Comparison of ENCODE assay signal across 16 cellular contexts in genomic region chr1:208258277-208258676, GRCh38. TPM values are rescaled to one million over a fixed set of nuclear protein-coding genes. Genes with fewer than 3 reads are reported as not detected.
DNase-seq lines count a peak whose midpoint lies in the region; ATAC-seq and TF ChIP-seq lines count a peak whose summit lies in the region.
"Had no signal": no experiment of that assay in that cellular context is flagged by ENCODE, and none has a peak within 500 bp of the region (broad histone marks: within the 10 kb centered on the region; RNA-seq: fewer than 3 reads in every experiment).

No MANE protein-coding gene starts in this region.

- H3K36me3 ChIP-seq in MM.1S (replicated peaks; ENCODE audit: insufficient read depth, low read length) (no peaks in the 10 kb centered on the region), endodermal cell (ENCODE audit: control insufficient read depth, insufficient read depth, low read length) (peaks cover 10% of the 10 kb centered on the region), mesendoderm (ENCODE audit: control insufficient read depth, insufficient read depth, low read length) (no peaks in the 10 kb centered on the region), trophoblast cell (ENCODE audit: control insufficient read depth in 1 of 2, insufficient read depth in 2 of 2, low read length in 2 of 2) (no peaks in the 10 kb centered on the region)
- H3K36me3 ChIP-seq: HAP-1 had no signal

- H4K5ac ChIP-seq in mesendoderm (ENCODE audit: low read length) = no peak overlapping the region

- no peak overlapping the region for H3K4me3 ChIP-seq in MM.1S (ENCODE audit: low read length)
- no peak overlapping the region for H3K4me3 ChIP-seq in endodermal cell (ENCODE audit: low read length)
- H3K4me3 ChIP-seq in mesendoderm (ENCODE audit: low read length) = no peak overlapping the region
- H3K4me3 ChIP-seq in trophoblast cell (ENCODE audit: low read depth, low read length) = no peak overlapping the region
- H3K4me3 ChIP-seq: HAP-1 had no signal

- H3K9me3 ChIP-seq in MM.1S (replicated peaks; ENCODE audit: insufficient read depth, low read length) (no peaks in the 10 kb centered on the region), endodermal cell (ENCODE audit: control insufficient read depth, low read length) (peaks cover 25% of the 10 kb centered on the region), trophoblast cell (ENCODE audit: insufficient read depth, low read depth, low read length) (no peaks in the 10 kb centered on the region)
- H3K9me3 ChIP-seq: HAP-1 had no signal

- H3K9me3 Mint-ChIP-seq in endodermal cell = peaks cover 26% of the 10 kb centered on the region

- H4K12ac ChIP-seq in trophoblast cell (ENCODE audit: low read depth, low read length) = no peak overlapping the region

- H3K18ac ChIP-seq in mesendoderm (ENCODE audit: low read length) (no peak overlapping the region), trophoblast cell (ENCODE audit: low read length) (no peak overlapping the region)

- no peak overlapping the region for H2AK5ac ChIP-seq in mesendoderm (ENCODE audit: low read length)
- no peak overlapping the region for H2AK5ac ChIP-seq in trophoblast cell (ENCODE audit: low read length)

- H3K4me3 Mint-ChIP-seq in endodermal cell = no peak overlapping the region
- H3K4me3 Mint-ChIP-seq: CD4-positive, alpha-beta memory T cell had no signal

- peaks cover 8% of the 10 kb centered on the region for H3K27me3 Mint-ChIP-seq in endodermal cell (ENCODE audit: insufficient read depth)

- H3K27me3 ChIP-seq in MM.1S (replicated peaks; ENCODE audit: insufficient read depth, low read length) = no peaks in the 10 kb centered on the region
- no peaks in the 10 kb centered on the region for H3K27me3 ChIP-seq in endodermal cell (ENCODE audit: control insufficient read depth, insufficient read depth, low read length, poor library complexity, severe bottlenecking)
- no peaks in the 10 kb centered on the region for H3K27me3 ChIP-seq in mesendoderm (ENCODE audit: insufficient read depth, low read length, poor library complexity)
- no peaks in the 10 kb centered on the region for H3K27me3 ChIP-seq in trophoblast cell (ENCODE audit: insufficient read depth, low read length)

- peak overlapping the region; percentile 37 for H2BK15ac ChIP-seq in mesendoderm (replicated peaks; ENCODE audit: low read depth)

- no peak overlapping the region for H2BK5ac ChIP-seq in mesendoderm (ENCODE audit: low read length)
- H2BK5ac ChIP-seq in trophoblast cell (ENCODE audit: low read depth, low read length, poor library complexity) = no peak overlapping the region

- H3K9ac ChIP-seq in MM.1S (ENCODE audit: low read length) = no peak overlapping the region
- H3K9ac ChIP-seq in endodermal cell (ENCODE audit: extremely low read depth, low read length, poor library complexity, severe bottlenecking) = no peak overlapping the region
- H3K9ac ChIP-seq in mesendoderm (ENCODE audit: low read length) = no peak overlapping the region
- H3K9ac ChIP-seq in trophoblast cell (ENCODE audit: low read length) = no peak overlapping the region

- H2BK12ac ChIP-seq in trophoblast cell (ENCODE audit: low read length) = peak overlapping the region; percentile 68

- H2BK120ac ChIP-seq in mesendoderm (ENCODE audit: low read depth, low read length) = no peak overlapping the region
- no peak overlapping the region for H2BK120ac ChIP-seq in trophoblast cell (ENCODE audit: insufficient read depth, low read length, poor library complexity)

- DNase-seq in MM.1S = peak; percentile 87
- peak; percentile 39 for DNase-seq in endodermal cell
- DNase-seq in mesendoderm = no peak
- DNase-seq in trophoblast cell = no peak
- no peak for DNase-seq in HK-2 (ENCODE audit: unreplicated experiment)
- DNase-seq: C1 segment of cervical spinal cord; Calu3; CD4-positive, alpha-beta memory T cell; COR-L47; DMS53; DMS79 treated with DMSO at 0.1 percent for 48 hours; GF-D8; GOT3 had no signal

- ATAC-seq in HG02840 (IDR thresholded peaks at IDR 0.05; ENCODE audit: low FRiP score, unreplicated experiment) = no peak
- ATAC-seq in HG03097 (IDR thresholded peaks at IDR 0.05; ENCODE audit: low FRiP score, unreplicated experiment) = no peak

- peaks cover 15% of the 10 kb centered on the region for H3K4me1 Mint-ChIP-seq in endodermal cell
- H3K4me1 Mint-ChIP-seq: CD4-positive, alpha-beta memory T cell had no signal

- peaks cover 14% of the 10 kb centered on the region; the same call in 1 of the 2 replicates for H3F3A ChIP-seq in MM.1S (ENCODE audit: insufficient read depth, low read length)

- H4K8ac ChIP-seq in mesendoderm (ENCODE audit: low read depth, low read length) (no peak overlapping the region), trophoblast cell (ENCODE audit: low read depth, low read length) (no peak overlapping the region)

- H3K9me2 ChIP-seq in MM.1S (replicated peaks; ENCODE audit: insufficient read depth, low read length) = no peaks in the 10 kb centered on the region

- no peak overlapping the region for H3K27ac Mint-ChIP-seq in endodermal cell
- H3K27ac Mint-ChIP-seq: CD4-positive, alpha-beta memory T cell had no signal

- H3K27ac ChIP-seq in MM.1S (ENCODE audit: low read length) (peak overlapping the region; percentile 3; the same call in 1 of the 2 replicates), endodermal cell (ENCODE audit: low read depth, low read length) (no peak overlapping the region), mesendoderm (ENCODE audit: low read depth, low read length) (no peak overlapping the region), trophoblast cell (ENCODE audit: low read depth, low read length) (no peak overlapping the region)

- no peaks in the 10 kb centered on the region for H3K79me2 ChIP-seq in MM.1S (ENCODE audit: low read length)
- no peaks in the 10 kb centered on the region for H3K79me2 ChIP-seq in mesendoderm (ENCODE audit: control insufficient read depth, insufficient read depth, low read length)
- H3K79me2 ChIP-seq in trophoblast cell (ENCODE audit: control insufficient read depth, insufficient read depth, low read length, poor library complexity) = peaks cover 2% of the 10 kb centered on the region

- peak overlapping the region; percentile 6 for H3K4me2 ChIP-seq in MM.1S (ENCODE audit: low read depth, low read length)
- no peak overlapping the region for H3K4me2 ChIP-seq in mesendoderm (ENCODE audit: low read length)
- no peak overlapping the region for H3K4me2 ChIP-seq in trophoblast cell (ENCODE audit: low read length)

- no peak for TF ChIP-seq CTCF in MM.1S (IDR thresholded peaks at IDR 0.05; ENCODE audit: low read length)
- TF ChIP-seq CTCF in endodermal cell (conservative IDR thresholded peaks at IDR 0.05) = no peak

- H3K23ac ChIP-seq in mesendoderm (ENCODE audit: low read length) (no peak overlapping the region), trophoblast cell (ENCODE audit: low read length) (no peak overlapping the region)

- H3K4me1 ChIP-seq in MM.1S (ENCODE audit: low read length) (peaks cover 34% of the 10 kb centered on the region), endodermal cell (ENCODE audit: control insufficient read depth, insufficient read depth, low read length) (no peaks in the 10 kb centered on the region), mesendoderm (ENCODE audit: control insufficient read depth, low read depth, low read length) (peaks cover 3% of the 10 kb centered on the region), trophoblast cell (ENCODE audit: control insufficient read depth in 1 of 2, insufficient read depth in 2 of 2, low read length in 2 of 2) (peaks cover 16 to 17% of the 10 kb centered on the region in 2 experiments)
- H3K4me1 ChIP-seq: HAP-1 had no signal

- 83 to 89% methylated on average over 1 to 3 of the region's 3 CpGs for WGBS in endodermal cell (ENCODE audit: insufficient coverage in 1 of 2, insufficient read length in 1 of 2), 2 experiments
- no CpG with 5 or more reads among the region's 3 CpGs for WGBS in mesendoderm (ENCODE audit: extremely low coverage, insufficient coverage, low lambda C conversion rate)
- WGBS in trophoblast cell (ENCODE audit: extremely low coverage, insufficient coverage, insufficient read length) = no CpG with 5 or more reads among the region's 3 CpGs

- H3K79me1 ChIP-seq in mesendoderm (ENCODE audit: low read length) (no peaks in the 10 kb centered on the region), trophoblast cell (ENCODE audit: low read length) (peaks cover 12% of the 10 kb centered on the region)

- H3K4ac ChIP-seq in mesendoderm (ENCODE audit: low read depth, low read length) (no peak overlapping the region), trophoblast cell (ENCODE audit: low read depth, low read length) (no peak overlapping the region)

- no peaks in the 10 kb centered on the region for H4K20me1 ChIP-seq in MM.1S (ENCODE audit: insufficient read depth, low read length)

- no peak overlapping the region for H3K14ac ChIP-seq in trophoblast cell (ENCODE audit: low read length)

- peaks cover 5% of the 10 kb centered on the region for H3K36me3 Mint-ChIP-seq in endodermal cell (ENCODE audit: low read depth)
- H3K36me3 Mint-ChIP-seq: CD4-positive, alpha-beta memory T cell had no signal

- no peak overlapping the region for H4K91ac ChIP-seq in trophoblast cell (ENCODE audit: low read depth, low read length)

- H3K56ac ChIP-seq in mesendoderm (ENCODE audit: low read length) = no peak overlapping the region

- peak overlapping the region; percentile 18 for H2AFZ ChIP-seq in MM.1S (ENCODE audit: low read length)
- H2AFZ ChIP-seq in trophoblast cell (ENCODE audit: insufficient read depth, low read length, poor library complexity) = no peak overlapping the region

RNA-seq across cellular contexts. Expression of gene PLXNA2, which starts 14.1 kb away (rescaled TPM):
- total RNA-seq in endodermal cell = 10 to 100 TPM; 61.2 to 86.1 TPM
- polyA plus RNA-seq in endodermal cell (2013, experiment 1 of 2) = 22.9 TPM
- 24.4 TPM for polyA plus RNA-seq in endodermal cell (2013, experiment 2 of 2)
- polyA plus RNA-seq in mesendoderm (2013, experiment 1 of 2) = 7.9 TPM
- polyA plus RNA-seq in mesendoderm (2013, experiment 2 of 2) = 7.4 TPM
- polyA plus RNA-seq in trophoblast cell (2013) = 35.3 and 35.7 TPM in 2 replicates

Comparison
In these comparisons a context has a peak if more than half of its experiments do, and no peak if none do; other contexts are left out.
1. DNase-seq: peak in MM.1S (single experiment) and endodermal cell (single experiment); none in mesendoderm (single experiment), trophoblast cell (0 of 2) and HK-2 (single experiment).